Comparison of ENCODE assay signal across 6 cellular contexts in the genomic region with DNA sequence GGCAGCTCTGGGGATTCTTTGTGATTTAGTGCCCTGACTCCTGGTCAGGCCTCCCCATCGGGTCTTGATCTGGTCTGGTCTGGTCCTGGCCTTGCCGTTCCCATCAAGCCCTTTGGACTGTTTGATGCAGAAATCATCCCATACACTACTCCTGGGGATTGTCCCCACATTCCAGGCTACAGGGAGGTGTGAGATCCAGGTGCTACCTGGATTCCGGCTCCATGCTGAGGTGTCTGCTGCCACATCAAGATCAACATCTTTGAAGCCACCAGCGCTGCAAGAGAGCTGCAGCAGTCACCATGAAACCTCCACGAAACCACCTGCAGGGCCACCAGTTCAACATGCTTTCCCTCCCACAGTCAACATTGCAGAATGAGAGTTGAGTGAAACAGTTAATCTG.
"Had no signal": no experiment of that assay in that cellular context is flagged by ENCODE, and none has a peak within 500 bp of the region (broad histone marks: within the 10 kb centered on the region; RNA-seq: fewer than 3 reads in every experiment).

No MANE protein-coding gene starts in this region.

- H3K4me2 ChIP-seq: KMS-11 had no signal

- H3K9ac ChIP-seq: KMS-11 had no signal

- DNase-seq: GOT3, H9, HCEC 1CT, KBM-7 had no signal

- H3K9me3 Mint-ChIP-seq: H9, IgD-negative memory B cell had no signal

- H3K27ac ChIP-seq: KMS-11 had no signal

- H3K27ac Mint-ChIP-seq: IgD-negative memory B cell had no signal

- H3K4me3 Mint-ChIP-seq: H9, IgD-negative memory B cell had no signal
